ENCODE assay signal across 24 cellular contexts in the genomic region with DNA sequence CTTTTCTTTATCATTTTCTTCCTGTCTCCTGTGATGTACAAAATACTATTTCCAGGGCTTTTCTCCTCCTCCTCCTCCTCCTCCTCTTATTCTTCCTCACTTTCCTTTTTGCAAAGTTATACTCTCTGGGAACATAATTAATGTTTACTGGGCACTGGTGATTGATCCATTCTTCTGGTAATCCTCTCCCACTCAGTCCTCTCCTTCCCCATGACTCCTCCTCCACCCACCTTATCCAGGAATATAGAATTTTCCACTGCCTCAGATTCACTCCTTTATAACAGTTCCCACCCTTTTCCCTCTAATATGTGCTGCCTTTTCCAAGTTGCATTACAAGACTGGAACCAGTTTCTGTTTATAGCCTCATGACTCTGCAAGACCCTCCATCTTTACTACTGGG.
"Had no signal": no experiment of that assay in that cellular context is flagged by ENCODE, and none has a peak within 500 bp of the region (broad histone marks: within the 10 kb centered on the region; RNA-seq: fewer than 3 reads in every experiment).

No MANE protein-coding gene starts in this region.

- H3K4me1 ChIP-seq: esophagus muscularis mucosa, gastrocnemius medialis, gastroesophageal sphincter, heart left ventricle, heart right ventricle had no signal

- H3K9me3 ChIP-seq: colonic mucosa, esophagus muscularis mucosa, esophagus squamous epithelium, gastrocnemius medialis, gastroesophageal sphincter, heart left ventricle, heart right ventricle had no signal

- H3K4me3 ChIP-seq: colonic mucosa, coronary artery, dorsolateral prefrontal cortex, esophagus muscularis mucosa, esophagus squamous epithelium, gastrocnemius medialis, gastroesophageal sphincter, heart left ventricle, heart right ventricle had no signal

- ATAC-seq: effector memory CD8-positive, alpha-beta T cell; esophagus mucosa; foreskin keratinocyte; gastrocnemius medialis; gastroesophageal sphincter; heart left ventricle; heart right ventricle had no signal

- DNase-seq: colonic mucosa; cortex of kidney; dermis blood vessel endothelial cell; dorsolateral prefrontal cortex; effector CD4-positive, alpha-beta T cell; effector CD8-positive, alpha-beta T cell; effector memory CD4-positive, alpha-beta T cell; effector memory CD8-positive, alpha-beta T cell; endodermal cell; erythroblast; esophagus squamous epithelium; foreskin fibroblast; foreskin keratinocyte; foreskin melanocyte; gastrocnemius medialis; glutamatergic neuron; heart left ventricle; heart right ventricle had no signal

- H3K27ac Mint-ChIP-seq: dendritic cell treated with granulocyte-macrophage colony-stimulating factor and Interleukin-4, amounts not matched to agents 40 ng/mL and 50 ng/mL, for 4 days; endodermal cell had no signal

- H3K27ac ChIP-seq: colonic mucosa, coronary artery, dorsolateral prefrontal cortex, epithelial cell of prostate, esophagus muscularis mucosa, esophagus squamous epithelium, foreskin keratinocyte, gastrocnemius medialis, gastroesophageal sphincter, heart left ventricle, heart right ventricle had no signal

- H3K36me3 ChIP-seq: colonic mucosa, esophagus muscularis mucosa, esophagus squamous epithelium, gastrocnemius medialis, gastroesophageal sphincter, heart left ventricle, heart right ventricle had no signal

- H3K27me3 Mint-ChIP-seq: effector memory CD8-positive, alpha-beta T cell had no signal

- H3K4me3 Mint-ChIP-seq: dendritic cell treated with granulocyte-macrophage colony-stimulating factor and Interleukin-4, amounts not matched to agents 40 ng/mL and 50 ng/mL, for 4 days; effector memory CD8-positive, alpha-beta T cell; endodermal cell had no signal

- H3K9me3 Mint-ChIP-seq: effector memory CD8-positive, alpha-beta T cell; endodermal cell had no signal
